In the genomic region with DNA sequence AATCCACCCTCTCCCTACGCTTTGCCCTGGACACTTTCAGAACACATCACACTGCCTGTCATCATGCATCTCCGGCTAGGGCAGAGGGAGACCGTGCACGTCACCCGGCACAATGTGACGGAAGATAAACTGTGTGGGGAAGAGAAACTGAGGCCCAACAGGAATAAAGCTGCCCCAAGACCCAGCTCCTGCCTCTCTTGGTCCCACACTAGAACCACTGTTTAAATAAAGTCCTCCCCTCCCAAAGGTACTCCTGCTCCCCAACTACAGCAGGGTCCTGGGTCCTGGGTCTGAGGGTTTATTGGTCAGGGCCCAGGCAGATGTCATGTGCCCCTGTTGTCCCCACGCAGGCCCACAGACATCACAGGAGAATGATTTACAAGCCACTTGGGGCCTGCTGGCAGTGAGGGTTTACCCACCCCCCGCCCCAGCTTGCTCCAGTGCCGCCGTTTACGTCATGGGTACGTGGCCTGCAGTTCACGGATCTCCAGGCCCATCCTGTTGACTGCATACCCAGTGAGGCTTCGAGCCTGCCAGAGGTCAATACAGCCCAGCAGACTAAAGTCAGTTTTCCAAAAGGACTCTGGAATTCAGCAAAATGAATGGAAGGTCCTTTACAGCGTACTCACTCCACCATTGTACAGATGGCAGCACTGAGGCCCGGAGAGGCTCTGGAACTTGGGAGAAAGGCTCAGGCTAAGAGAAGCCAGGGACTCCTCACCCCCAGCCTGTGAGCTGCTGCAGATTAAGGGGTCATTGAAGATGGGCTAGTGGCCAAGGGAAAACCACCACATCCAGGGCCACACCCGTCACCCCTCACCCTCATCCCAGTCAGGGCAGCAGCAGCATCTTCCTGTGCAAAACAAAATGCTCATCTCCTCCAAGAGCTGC, we compare ENCODE assay signal across 1 cellular context.
TF ChIP-seq lines count a peak whose summit lies in the region.

No MANE protein-coding gene starts in this region.

TF ChIP-seq in SK-N-SH treated with all-trans-retinoic acid at 6 μM for 48 hours, 23 proteins besides CTCF, POLR2A, EP300 and RAD21 (continued from another document):
- TF ChIP-seq, protein P1, sequence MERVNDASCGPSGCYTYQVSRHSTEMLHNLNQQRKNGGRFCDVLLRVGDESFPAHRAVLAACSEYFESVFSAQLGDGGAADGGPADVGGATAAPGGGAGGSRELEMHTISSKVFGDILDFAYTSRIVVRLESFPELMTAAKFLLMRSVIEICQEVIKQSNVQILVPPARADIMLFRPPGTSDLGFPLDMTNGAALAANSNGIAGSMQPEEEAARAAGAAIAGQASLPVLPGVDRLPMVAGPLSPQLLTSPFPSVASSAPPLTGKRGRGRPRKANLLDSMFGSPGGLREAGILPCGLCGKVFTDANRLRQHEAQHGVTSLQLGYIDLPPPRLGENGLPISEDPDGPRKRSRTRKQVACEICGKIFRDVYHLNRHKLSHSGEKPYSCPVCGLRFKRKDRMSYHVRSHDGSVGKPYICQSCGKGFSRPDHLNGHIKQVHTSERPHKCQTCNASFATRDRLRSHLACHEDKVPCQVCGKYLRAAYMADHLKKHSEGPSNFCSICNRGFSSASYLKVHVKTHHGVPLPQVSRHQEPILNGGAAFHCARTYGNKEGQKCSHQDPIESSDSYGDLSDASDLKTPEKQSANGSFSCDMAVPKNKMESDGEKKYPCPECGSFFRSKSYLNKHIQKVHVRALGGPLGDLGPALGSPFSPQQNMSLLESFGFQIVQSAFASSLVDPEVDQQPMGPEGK (CRISPR knock-in tag; IDR thresholded peaks at IDR 0.05; ENCODE audit: borderline replicate concordance): no peak
- TF ChIP-seq GLIS3 (CRISPR knock-in tag; IDR thresholded peaks at IDR 0.05) (no peak), RARB (CRISPR knock-in tag; IDR thresholded peaks at IDR 0.05) (no peak), ZFP30 (CRISPR knock-in tag; IDR thresholded peaks at IDR 0.05) (no peak), ZNF8 (CRISPR knock-in tag; IDR thresholded peaks at IDR 0.05) (no peak), CSDC2 (CRISPR knock-in tag; IDR thresholded peaks at IDR 0.05) (no peak), ISL1 (CRISPR knock-in tag; IDR thresholded peaks at IDR 0.05) (no peak), ZNF565 (CRISPR knock-in tag; conservative IDR thresholded peaks at IDR 0.05; ENCODE audit: low read depth) (no peak), ZFP3 (CRISPR knock-in tag; IDR thresholded peaks at IDR 0.05) (no peak), BACH2 (CRISPR knock-in tag; IDR thresholded peaks at IDR 0.05; ENCODE audit: borderline replicate concordance) (no peak), ARNTL (CRISPR knock-in tag; IDR thresholded peaks at IDR 0.05; ENCODE audit: borderline replicate concordance, low read depth) (no peak), TCF4 (CRISPR knock-in tag; IDR thresholded peaks at IDR 0.05; ENCODE audit: borderline replicate concordance) (no peak), ESRRG (CRISPR knock-in tag; IDR thresholded peaks at IDR 0.05) (no peak), PPARA (CRISPR knock-in tag; IDR thresholded peaks at IDR 0.05; ENCODE audit: borderline replicate concordance) (no peak), ZC3H10 (CRISPR knock-in tag; IDR thresholded peaks at IDR 0.05) (no peak)
- TF ChIP-seq, protein P2, sequence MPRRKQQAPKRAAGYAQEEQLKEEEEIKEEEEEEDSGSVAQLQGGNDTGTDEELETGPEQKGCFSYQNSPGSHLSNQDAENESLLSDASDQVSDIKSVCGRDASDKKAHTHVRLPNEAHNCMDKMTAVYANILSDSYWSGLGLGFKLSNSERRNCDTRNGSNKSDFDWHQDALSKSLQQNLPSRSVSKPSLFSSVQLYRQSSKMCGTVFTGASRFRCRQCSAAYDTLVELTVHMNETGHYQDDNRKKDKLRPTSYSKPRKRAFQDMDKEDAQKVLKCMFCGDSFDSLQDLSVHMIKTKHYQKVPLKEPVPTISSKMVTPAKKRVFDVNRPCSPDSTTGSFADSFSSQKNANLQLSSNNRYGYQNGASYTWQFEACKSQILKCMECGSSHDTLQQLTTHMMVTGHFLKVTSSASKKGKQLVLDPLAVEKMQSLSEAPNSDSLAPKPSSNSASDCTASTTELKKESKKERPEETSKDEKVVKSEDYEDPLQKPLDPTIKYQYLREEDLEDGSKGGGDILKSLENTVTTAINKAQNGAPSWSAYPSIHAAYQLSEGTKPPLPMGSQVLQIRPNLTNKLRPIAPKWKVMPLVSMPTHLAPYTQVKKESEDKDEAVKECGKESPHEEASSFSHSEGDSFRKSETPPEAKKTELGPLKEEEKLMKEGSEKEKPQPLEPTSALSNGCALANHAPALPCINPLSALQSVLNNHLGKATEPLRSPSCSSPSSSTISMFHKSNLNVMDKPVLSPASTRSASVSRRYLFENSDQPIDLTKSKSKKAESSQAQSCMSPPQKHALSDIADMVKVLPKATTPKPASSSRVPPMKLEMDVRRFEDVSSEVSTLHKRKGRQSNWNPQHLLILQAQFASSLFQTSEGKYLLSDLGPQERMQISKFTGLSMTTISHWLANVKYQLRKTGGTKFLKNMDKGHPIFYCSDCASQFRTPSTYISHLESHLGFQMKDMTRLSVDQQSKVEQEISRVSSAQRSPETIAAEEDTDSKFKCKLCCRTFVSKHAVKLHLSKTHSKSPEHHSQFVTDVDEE (CRISPR knock-in tag; IDR thresholded peaks at IDR 0.05): no peak
